Comparison of ENCODE assay signal across 9 cellular contexts in the genomic region with DNA sequence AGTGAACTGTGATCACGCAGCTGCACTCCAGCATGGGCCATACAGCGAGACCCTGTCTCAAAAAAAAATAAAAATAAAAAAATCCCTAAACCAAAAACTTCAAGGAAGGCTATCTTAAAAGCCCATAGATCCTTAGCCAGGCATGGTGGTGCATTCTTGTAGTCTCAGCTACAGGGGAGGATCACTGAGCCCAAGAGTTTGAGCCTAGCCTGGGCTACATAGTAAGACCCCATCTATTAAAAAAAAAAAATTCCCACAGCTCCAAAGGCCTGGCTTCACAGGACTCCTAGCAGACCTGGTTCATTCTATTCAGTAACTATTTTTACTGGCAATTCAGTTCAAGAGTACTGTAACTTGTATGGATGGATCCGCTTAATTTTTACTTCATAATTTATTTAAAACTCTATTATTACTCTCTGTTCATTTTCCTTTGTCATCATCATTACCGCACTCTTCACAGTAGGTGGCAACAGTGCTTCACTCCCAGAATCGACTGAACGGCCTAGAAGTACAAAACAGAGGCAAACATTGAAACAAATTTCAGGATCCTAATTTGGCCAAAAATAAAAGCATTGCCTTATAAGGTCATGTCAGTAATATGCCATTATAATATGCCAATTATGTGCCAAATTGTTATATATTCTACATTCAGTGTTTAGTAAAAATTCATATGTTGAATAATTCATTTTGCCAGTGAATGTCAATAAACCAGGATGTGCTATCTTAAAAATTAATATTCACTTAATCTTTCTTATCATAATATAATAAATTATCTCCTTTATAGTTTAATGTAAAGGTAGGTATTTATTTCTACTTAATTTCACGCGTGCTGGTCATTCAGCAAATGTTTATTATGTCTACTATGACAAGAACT. TPM values are rescaled to one million over a fixed set of nuclear protein-coding genes. Genes with fewer than 3 reads are reported as not detected.
DNase-seq lines count a peak whose midpoint lies in the region; ATAC-seq and TF ChIP-seq lines count a peak whose summit lies in the region.
"Had no signal": no experiment of that assay in that cellular context is flagged by ENCODE, and none has a peak within 500 bp of the region (broad histone marks: within the 10 kb centered on the region; RNA-seq: fewer than 3 reads in every experiment).

No MANE protein-coding gene starts in this region.

- no peaks in the 10 kb centered on the region for H3K9me3 ChIP-seq in OCI-LY3 (ENCODE audit: insufficient read depth, low read length)

- no peaks in the 10 kb centered on the region for H3K9me3 Mint-ChIP-seq in Calu3 (ENCODE audit: low read depth, unreplicated experiment)
- H3K9me3 Mint-ChIP-seq: T-helper 1 cell treated with Interleukin-12 subunit alpha and Interleukin-12 subunit beta and Interleukin-4 antibody, amounts not matched to agents 30 μg/mL and 1 μg/mL, for 36 hours had no signal

- no peaks in the 10 kb centered on the region for H3K36me3 Mint-ChIP-seq in Calu3 (ENCODE audit: insufficient read depth, unreplicated experiment)

- H3K79me2 ChIP-seq in OCI-LY3 (ENCODE audit: low read length): no peaks in the 10 kb centered on the region

- H3K4me2 ChIP-seq in OCI-LY3 (ENCODE audit: low read length): no peak overlapping the region

- CTCF ChIA-PET in Calu3 (lab: Charles Lee): interaction anchor here (1.0 kb wide), 1 partner anchor 446 kb away, joined by 3 read pairs; no protein-coding TSS in a partner anchor

- ATAC-seq in GM18868 (IDR thresholded peaks at IDR 0.05; ENCODE audit: unreplicated experiment) (peak; percentile 88), HG03565 (IDR thresholded peaks at IDR 0.05; ENCODE audit: unreplicated experiment) (peak; percentile 79)

- BruUV-seq in Calu3 (replicated peaks; lab: Mats Ljungman, UMichigan): no TSS peak

- no peak overlapping the region for H3K9ac ChIP-seq in OCI-LY3 (ENCODE audit: low read length)

- intact Hi-C loops in Calu3 (cut with micrococcal nuclease; ENCODE audit: unreplicated experiment): loop anchor here (1.0 to 5.0 kb wide), 4 partner anchors 147 to 445 kb away; partner anchors contain the start of gene FMNL2

- H2AFZ ChIP-seq in OCI-LY3 (ENCODE audit: low read depth, low read length): no peak overlapping the region

- no peaks in the 10 kb centered on the region for H3K27me3 Mint-ChIP-seq in Calu3 (ENCODE audit: unreplicated experiment)

- H3K27ac ChIP-seq in OCI-LY3 (ENCODE audit: low read length): no peak overlapping the region

- H3K27ac Mint-ChIP-seq in Calu3 (ENCODE audit: unreplicated experiment): no peak overlapping the region
- H3K27ac Mint-ChIP-seq: T-helper 1 cell treated with Interleukin-12 subunit alpha and Interleukin-12 subunit beta and Interleukin-4 antibody, amounts not matched to agents 30 μg/mL and 1 μg/mL, for 36 hours had no signal

- no peaks in the 10 kb centered on the region for H4K20me1 ChIP-seq in OCI-LY3 (ENCODE audit: insufficient read depth, low read length)

- H3K4me1 Mint-ChIP-seq in Calu3 (ENCODE audit: low read depth, unreplicated experiment): peaks cover 9% of the 10 kb centered on the region

- no peaks in the 10 kb centered on the region for H3K36me3 ChIP-seq in OCI-LY3 (replicated peaks; ENCODE audit: low read depth, low read length)

- no peak overlapping the region for H3K4me3 Mint-ChIP-seq in Calu3 (ENCODE audit: low read depth, unreplicated experiment)
- H3K4me3 Mint-ChIP-seq: T-helper 1 cell treated with Interleukin-12 subunit alpha and Interleukin-12 subunit beta and Interleukin-4 antibody, amounts not matched to agents 30 μg/mL and 1 μg/mL, for 36 hours had no signal

- H3K4me3 ChIP-seq in OCI-LY3 (ENCODE audit: low read length): no peak overlapping the region

- peaks cover 6% of the 10 kb centered on the region; the same call in 1 of the 2 replicates for H3K27me3 ChIP-seq in OCI-LY3 (ENCODE audit: low read depth, low read length)

- TF ChIP-seq CTCF in Calu3 (IDR thresholded peaks at IDR 0.05; ENCODE audit: unreplicated experiment): peak; percentile 41
- TF ChIP-seq CTCF in OCI-LY3 (IDR thresholded peaks at IDR 0.05; ENCODE audit: low read depth, low read length): peak; percentile 89

- peak; percentile 55 for DNase-seq in Calu3
- DNase-seq in dermis blood vessel endothelial cell: peak; percentile 81
- DNase-seq in lung microvascular endothelial cell (ENCODE audit: low read depth in 2 of 2): peak; percentile 74 to 81
- DNase-seq in stimulated activated CD8-positive, alpha-beta memory T cell treated with anti-CD3 and anti-CD28 coated beads, Interleukin-4, amount 100 ng/mL, for 48 hours: no peak
- no peak for DNase-seq in T1000 (lab: John Stamatoyannopoulos, UW)

- no peaks in the 10 kb centered on the region for H3K4me1 ChIP-seq in OCI-LY3 (ENCODE audit: low read length)

RNA-seq across cellular contexts. Expression of gene STAM2, which starts 14.3 kb away (rescaled TPM):
- 28.7 and 28.8 TPM in 2 replicates for total RNA-seq in Calu3 (2022)
- 28.9 and 30.6 TPM in 2 replicates for total RNA-seq in dermis blood vessel endothelial cell
- 12.4 and 17.7 TPM in 2 replicates for total RNA-seq in lung microvascular endothelial cell

Comparison
In these comparisons a context has a peak if more than half of its experiments do, and no peak if none do; other contexts are left out.
1. DNase-seq: peak in Calu3 (single experiment), dermis blood vessel endothelial cell (single experiment) and lung microvascular endothelial cell (2 of 2); none in stimulated activated CD8-positive, alpha-beta memory T cell treated with anti-CD3 and anti-CD28 coated beads, Interleukin-4, amount 100 ng/mL, for 48 hours (single experiment) and T1000 (single experiment).